In genomic region chr6:79813854-79814477, GRCh38 we compare ENCODE assay signal across 8 cellular contexts.
DNase-seq lines count a peak whose midpoint lies in the region; ATAC-seq, FAIRE-seq and TF ChIP-seq lines count a peak whose summit lies in the region.

No MANE protein-coding gene starts in this region.

- FAIRE-seq in keratinocyte (lab: Jason Lieb, UNC): no peak

- H3K9me3 ChIP-seq in keratinocyte (ENCODE audit: control insufficient read depth, low read depth, low read length): no peaks in the 10 kb centered on the region

- no peak overlapping the region for H3K4me2 ChIP-seq in keratinocyte (ENCODE audit: control insufficient read depth, extremely low read depth, insufficient read depth, low read depth, low read length)

- no peak overlapping the region for H3K9ac ChIP-seq in keratinocyte (ENCODE audit: control insufficient read depth, extremely low read depth, insufficient read depth, low read length)

- H3K4me1 ChIP-seq in keratinocyte (ENCODE audit: control insufficient read depth, extremely low read depth, insufficient read depth, low read length): no peaks in the 10 kb centered on the region

- H3K4me3 ChIP-seq in brain microvascular endothelial cell (ENCODE audit: low read depth, low read length): no peak overlapping the region
- no peak overlapping the region for H3K4me3 ChIP-seq in keratinocyte (ENCODE audit: control insufficient read depth in 2 of 3, extremely low read depth in 1 of 3, insufficient read depth in 2 of 3, low read depth in 1 of 3, low read length in 3 of 3)

- no peaks in the 10 kb centered on the region for H3K79me2 ChIP-seq in keratinocyte (ENCODE audit: control insufficient read depth, insufficient read depth, low read length)

- DNase-seq in ACHN: peak; percentile 62
- peak; percentile 14 for DNase-seq in NCI-H1417 treated with DMSO at 0.1 percent for 48 hours (lab: John Stamatoyannopoulos, UW)
- peak; percentile 17 for DNase-seq in UCSD-AML1 (lab: John Stamatoyannopoulos, UW; ENCODE audit: unreplicated experiment)
- peak; percentile 75 for DNase-seq in brain microvascular endothelial cell
- no peak for DNase-seq in keratinocyte (ENCODE audit: low read depth, low spot score)
- peak; percentile 53 for DNase-seq in stimulated activated CD4-positive, alpha-beta T cell treated with anti-CD3 and anti-CD28 coated beads, Interleukin-1b, Interleukin-23, amount 100 ng/mL, for 48 hours

- H3K9me1 ChIP-seq in keratinocyte (ENCODE audit: control insufficient read depth, extremely low read depth, insufficient read depth, low read length): no peaks in the 10 kb centered on the region

- dilution Hi-C loops in keratinocyte (cut with MboI; ENCODE audit: extremely low pct_ligation_motif_present, low sequenced_read_pairs): no loop called here

- ATAC-seq in GM18498 (IDR thresholded peaks at IDR 0.05; ENCODE audit: unreplicated experiment) (peak; percentile 97), HG02852 (IDR thresholded peaks at IDR 0.05; ENCODE audit: unreplicated experiment) (peak; percentile 90)

- no peaks in the 10 kb centered on the region for H4K20me1 ChIP-seq in keratinocyte (ENCODE audit: control insufficient read depth, extremely low read depth, insufficient read depth, low read length)

- H3K36me3 ChIP-seq in brain microvascular endothelial cell (replicated peaks) (no peaks in the 10 kb centered on the region), keratinocyte (ENCODE audit: control insufficient read depth in 2 of 2, extremely low read depth in 1 of 2, insufficient read depth in 2 of 2, low read length in 2 of 2) (no peaks in the 10 kb centered on the region)

- no peak overlapping the region for H2AFZ ChIP-seq in keratinocyte (ENCODE audit: control insufficient read depth, low read length)

- TF ChIP-seq CTCF in brain microvascular endothelial cell (IDR thresholded peaks at IDR 0.05; ENCODE audit: low read depth, low read length, missing control alignments): peak; percentile 92
- peak; percentile 78 to 80 (median 79) for TF ChIP-seq CTCF in keratinocyte (optimal IDR thresholded peaks at IDR 0.05 in 1 of 3, IDR thresholded peaks at IDR 0.05 in 1 of 3, conservative IDR thresholded peaks at IDR 0.05 in 1 of 3; ENCODE audit: extremely low read depth in 1 of 3, insufficient read depth in 2 of 3, low read length in 3 of 3)

- in situ Hi-C loops in ACHN (cut with HindIII; ENCODE audit: low pct_ligation_motif_present, low pct_unique_long_range_greater_than_20kb, low sequenced_read_pairs) (no loop called here), brain microvascular endothelial cell (cut with HindIII; ENCODE audit: low pct_ligation_motif_present, low sequenced_read_pairs) (no loop called here)

- H3K27me3 ChIP-seq in brain microvascular endothelial cell (replicated peaks) (no peaks in the 10 kb centered on the region), keratinocyte (ENCODE audit: control insufficient read depth, extremely low read depth, insufficient read depth, low read length) (no peaks in the 10 kb centered on the region)

- no peak overlapping the region for H3K27ac ChIP-seq in brain microvascular endothelial cell
- H3K27ac ChIP-seq in keratinocyte (ENCODE audit: control insufficient read depth, insufficient read depth, low read length): no peak overlapping the region
